11 cellular contexts compared by ENCODE assay signal in genomic region chr7:157612009-157612663, GRCh38.
DNase-seq lines count a peak whose midpoint lies in the region; ATAC-seq and TF ChIP-seq lines count a peak whose summit lies in the region.
"Had no signal": no experiment of that assay in that cellular context is flagged by ENCODE, and none has a peak within 500 bp of the region (broad histone marks: within the 10 kb centered on the region; RNA-seq: fewer than 3 reads in every experiment).

No MANE protein-coding gene starts in this region.

- no peaks in the 10 kb centered on the region for H3K36me3 ChIP-seq in stomach

- no peaks in the 10 kb centered on the region for H3K36me3 Mint-ChIP-seq in activated CD4-positive, alpha-beta memory T cell treated with anti-CD3 and anti-CD28 coated beads for 36 hours
- no peaks in the 10 kb centered on the region for H3K36me3 Mint-ChIP-seq in immature natural killer cell

- peaks cover 0 to 18% (median 11%) of the 10 kb centered on the region in 4 donors for H3K4me1 ChIP-seq in stomach

- no peak overlapping the region for H3K27ac ChIP-seq in stomach
- H3K27ac ChIP-seq: KMS-11 had no signal

- ATAC-seq in HG03342 (IDR thresholded peaks at IDR 0.05; ENCODE audit: unreplicated experiment): no peak
- no peak for ATAC-seq in GM18511 (IDR thresholded peaks at IDR 0.05; ENCODE audit: unreplicated experiment)

- CTCF ChIA-PET in activated CD4-positive, alpha-beta memory T cell treated with anti-CD3 and anti-CD28 coated beads for 36 hours (lab: Charles Lee): interaction anchor here (1.3 to 1.6 kb wide), 2 partner anchors 11 to 180 kb away, joined by 4 to 5 read pairs; no protein-coding TSS in a partner anchor

- no peak for TF ChIP-seq POLR2A in stomach (IDR thresholded peaks at IDR 0.05)

- no peaks in the 10 kb centered on the region for H3K27me3 Mint-ChIP-seq in activated CD4-positive, alpha-beta memory T cell treated with anti-CD3 and anti-CD28 coated beads for 36 hours
- H3K27me3 Mint-ChIP-seq in immature natural killer cell (ENCODE audit: low read depth in 3 of 3): peaks cover 3 to 7% (median 4%) of the 10 kb centered on the region in 3 donors

- peak overlapping the region; percentile 60 for H3K27ac Mint-ChIP-seq in activated CD4-positive, alpha-beta memory T cell treated with anti-CD3 and anti-CD28 coated beads for 36 hours
- peak overlapping the region; percentile 63 to 86 (median 82) for H3K27ac Mint-ChIP-seq in immature natural killer cell

- no peaks in the 10 kb centered on the region for H3K9me3 Mint-ChIP-seq in activated CD4-positive, alpha-beta memory T cell treated with anti-CD3 and anti-CD28 coated beads for 36 hours
- peaks cover 0 to 6% (median 0%) of the 10 kb centered on the region in 6 donors for H3K9me3 Mint-ChIP-seq in immature natural killer cell

- no peaks in the 10 kb centered on the region for H3K9me3 ChIP-seq in stomach

- POLR2A ChIA-PET in activated CD4-positive, alpha-beta memory T cell treated with anti-CD3 and anti-CD28 coated beads for 36 hours (lab: Charles Lee): interaction anchor here (1.1 to 1.2 kb wide), 2 partner anchors 11 to 36 kb away, joined by 3 to 4 read pairs; no protein-coding TSS in a partner anchor

- no peak for TF ChIP-seq CTCF in stomach (IDR thresholded peaks at IDR 0.05)

- TF ChIP-seq EP300 in stomach (IDR thresholded peaks at IDR 0.05): no peak

- intact Hi-C loops in activated CD4-positive, alpha-beta memory T cell treated with anti-CD3 and anti-CD28 coated beads for 36 hours (cut with micrococcal nuclease): loop anchor here (2.0 to 10.0 kb wide), 3 partner anchors 43 to 177 kb away; no protein-coding TSS in a partner anchor
- intact Hi-C loops in stomach (cut with DNase I; ENCODE audit: low total_unique reads): no loop called here

- peaks cover 0 to 14% (median 6%) of the 10 kb centered on the region in 3 donors for H3K27me3 ChIP-seq in stomach

- 79 to 96% (median 84%) methylated on average over 26 to 33 of the region's 33 CpGs for WGBS in stomach, 5 donors

- peak; percentile 43 for DNase-seq in activated T-cell treated with anti-CD3 and anti-CD28 coated beads, Interleukin-2, amount 50 U/mL, for 1 hour
- DNase-seq in activated T-cell treated with anti-CD3 and anti-CD28 coated beads for 4 hours (no peak), immature natural killer cell (no peak), stomach (no peak), activated gamma-delta T cell (lab: John Stamatoyannopoulos, UW) (no peak)
- DNase-seq in activated CD4-positive, alpha-beta memory T cell treated with anti-CD3 and anti-CD28 coated beads for 36 hours: peak; percentile 21
- DNase-seq: glutamatergic neuron, mammary epithelial cell had no signal

- H3K4me3 Mint-ChIP-seq in activated CD4-positive, alpha-beta memory T cell treated with anti-CD3 and anti-CD28 coated beads for 36 hours: peak overlapping the region; percentile 78
- peak overlapping the region; percentile 82 to 88 (median 88) for H3K4me3 Mint-ChIP-seq in immature natural killer cell

- peaks cover 5% of the 10 kb centered on the region for H3K4me1 Mint-ChIP-seq in activated CD4-positive, alpha-beta memory T cell treated with anti-CD3 and anti-CD28 coated beads for 36 hours (ENCODE audit: low read depth)
- H3K4me1 Mint-ChIP-seq in immature natural killer cell: peaks cover 8 to 9% of the 10 kb centered on the region in 2 donors

- H3K4me3 ChIP-seq in stomach: peak overlapping the region in 3 of 4 donors; percentile 41 to 52 (median 45)

Comparison
In these comparisons a context has a peak if more than half of its experiments do, and no peak if none do; other contexts are left out.
1. DNase-seq: peak in activated T-cell treated with anti-CD3 and anti-CD28 coated beads, Interleukin-2, amount 50 U/mL, for 1 hour (single experiment) and activated CD4-positive, alpha-beta memory T cell treated with anti-CD3 and anti-CD28 coated beads for 36 hours (single experiment); none in activated T-cell treated with anti-CD3 and anti-CD28 coated beads for 4 hours (single experiment), immature natural killer cell (0 of 3), stomach (single experiment) and activated gamma-delta T cell (single experiment).